Comparison of ENCODE assay signal across 13 cellular contexts in the genomic region with DNA sequence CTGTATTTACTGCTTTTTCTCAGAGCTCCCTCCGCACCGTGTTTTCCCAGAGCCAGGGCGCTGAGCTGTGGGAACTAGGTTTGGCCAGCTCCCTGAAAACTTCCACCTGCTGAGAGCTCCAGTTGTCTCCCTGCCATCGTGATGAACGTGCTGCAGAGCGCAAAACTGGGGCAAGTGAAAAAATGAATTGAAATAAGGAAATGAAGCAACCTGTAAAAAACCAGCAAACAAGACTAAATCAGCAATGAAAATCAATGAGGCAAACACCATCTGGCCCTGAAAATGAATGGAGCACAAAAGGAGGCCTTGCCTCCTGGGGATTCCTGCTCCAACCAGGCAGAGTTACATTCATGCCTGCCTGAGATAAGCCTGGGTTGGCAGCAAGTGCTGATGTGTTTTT.
DNase-seq lines count a peak whose midpoint lies in the region; ATAC-seq lines count a peak whose summit lies in the region.
"Had no signal": no experiment of that assay in that cellular context is flagged by ENCODE, and none has a peak within 500 bp of the region (broad histone marks: within the 10 kb centered on the region; RNA-seq: fewer than 3 reads in every experiment).

No MANE protein-coding gene starts in this region.

- DNase-seq in Ammon's horn (ENCODE audit: low spot score) (peak; percentile 43), G401 (ENCODE audit: low spot score) (peak; percentile 80), NCI-H345 (lab: John Stamatoyannopoulos, UW) (peak; percentile 93), iPS-NIHi7 (ENCODE audit: extremely low spot score) (peak; percentile 41), GOT3 (lab: John Stamatoyannopoulos, UW) (no peak)
- DNase-seq in activated CD4-positive, alpha-beta T cell treated with anti-CD3 and anti-CD28 coated beads, Interleukin-2, amount 10 ng/mL, durations not matched to agents 24 days and 14 days = no peak
- DNase-seq: activated CD4-positive, alpha-beta T cell treated with anti-CD3 and anti-CD28 coated beads, Interleukin-2, amount 50 U/mL, for 4 hours; SHP77; stimulated activated CD4-positive, alpha-beta T cell treated with anti-CD3 and anti-CD28 coated beads, Interleukin-1b, Interleukin-23, amount 100 ng/mL, for 48 hours; T1000 had no signal

- H3K27ac Mint-ChIP-seq in activated CD4-positive, alpha-beta T cell treated with anti-CD3 and anti-CD28 coated beads, Interleukin-2, amount 10 ng/mL, durations not matched to agents 24 days and 14 days = no peak overlapping the region
- H3K27ac Mint-ChIP-seq: B cell had no signal

- intact Hi-C loops in activated CD4-positive, alpha-beta T cell treated with anti-CD3 and anti-CD28 coated beads, Interleukin-2, amount 10 ng/mL, durations not matched to agents 24 days and 14 days (cut with micrococcal nuclease) = no loop called here

- no peaks in the 10 kb centered on the region for H3K27me3 Mint-ChIP-seq in activated CD4-positive, alpha-beta T cell treated with anti-CD3 and anti-CD28 coated beads, Interleukin-2, amount 10 ng/mL, durations not matched to agents 24 days and 14 days
- H3K27me3 Mint-ChIP-seq: B cell had no signal

- no peak for ATAC-seq in GM19324 (IDR thresholded peaks at IDR 0.05; ENCODE audit: low FRiP score, unreplicated experiment)
- no peak for ATAC-seq in GM18519 (IDR thresholded peaks at IDR 0.05; ENCODE audit: low FRiP score, unreplicated experiment)

- peaks cover 3% of the 10 kb centered on the region for H3K4me1 Mint-ChIP-seq in activated CD4-positive, alpha-beta T cell treated with anti-CD3 and anti-CD28 coated beads, Interleukin-2, amount 10 ng/mL, durations not matched to agents 24 days and 14 days
- H3K4me1 Mint-ChIP-seq: B cell had no signal

- H3K9me3 Mint-ChIP-seq in activated CD4-positive, alpha-beta T cell treated with anti-CD3 and anti-CD28 coated beads, Interleukin-2, amount 10 ng/mL, durations not matched to agents 24 days and 14 days = no peaks in the 10 kb centered on the region

- no peaks in the 10 kb centered on the region for H3K36me3 Mint-ChIP-seq in activated CD4-positive, alpha-beta T cell treated with anti-CD3 and anti-CD28 coated beads, Interleukin-2, amount 10 ng/mL, durations not matched to agents 24 days and 14 days (ENCODE audit: low read depth)

- H3K4me3 Mint-ChIP-seq in activated CD4-positive, alpha-beta T cell treated with anti-CD3 and anti-CD28 coated beads, Interleukin-2, amount 10 ng/mL, durations not matched to agents 24 days and 14 days = no peak overlapping the region
- H3K4me3 Mint-ChIP-seq: B cell had no signal

- in situ Hi-C loops in G401 (cut with HindIII; ENCODE audit: low sequenced_read_pairs) = no loop called here

Comparison
In these comparisons a context has a peak if more than half of its experiments do, and no peak if none do; other contexts are left out.
1. DNase-seq: peak in Ammon's horn (single experiment), G401 (single experiment), NCI-H345 (single experiment) and iPS-NIHi7 (single experiment); none in GOT3 (single experiment) and activated CD4-positive, alpha-beta T cell treated with anti-CD3 and anti-CD28 coated beads, Interleukin-2, amount 10 ng/mL, durations not matched to agents 24 days and 14 days (single experiment).